In genomic region chr2:133816037-133816436, GRCh38 we compare ENCODE assay signal across 15 cellular contexts.
DNase-seq lines count a peak whose midpoint lies in the region; ATAC-seq, FAIRE-seq and TF ChIP-seq lines count a peak whose summit lies in the region.
"Had no signal": no experiment of that assay in that cellular context is flagged by ENCODE, and none has a peak within 500 bp of the region (broad histone marks: within the 10 kb centered on the region; RNA-seq: fewer than 3 reads in every experiment).

No MANE protein-coding gene starts in this region.

- no peaks in the 10 kb centered on the region for H3K9me2 ChIP-seq in PC-3 (replicated peaks; ENCODE audit: low read length)

- no peaks in the 10 kb centered on the region for H3K79me1 ChIP-seq in H1 (ENCODE audit: low read depth, low read length)
- no peaks in the 10 kb centered on the region for H3K79me1 ChIP-seq in neuronal stem cell (ENCODE audit: low read depth, low read length)

- H3K27ac ChIP-seq in ACC112 (ENCODE audit: low read depth, low read length) (peak overlapping the region; percentile 92; the same call in 1 of the 2 replicates), PC-3 (ENCODE audit: low read length) (peak overlapping the region; percentile 95), H1 (ENCODE audit: low read depth, low read length) (no peak overlapping the region), neuronal stem cell (replicated peaks; ENCODE audit: low read length) (no peak overlapping the region)
- H3K27ac ChIP-seq: BLaER1 had no signal

- H3K23ac ChIP-seq in H1 (ENCODE audit: insufficient read length) (no peak overlapping the region), neuronal stem cell (ENCODE audit: low read depth, low read length, poor library complexity) (peak overlapping the region; percentile 25)

- H2BK12ac ChIP-seq in H1 (ENCODE audit: low read depth, low read length) (no peak overlapping the region), neuronal stem cell (ENCODE audit: low read length) (no peak overlapping the region)

- TF ChIP-seq CTCF in PC-3 (conservative IDR thresholded peaks at IDR 0.05; ENCODE audit: low read depth, low read length) (no peak), H1 (IDR thresholded peaks at IDR 0.05; ENCODE audit: control extremely low read depth in 1 of 3, insufficient read depth in 1 of 3, low read depth in 1 of 3, low read length in 3 of 3) (no peak)

- H3K4me2 ChIP-seq in PC-3 (ENCODE audit: low read length) (no peak overlapping the region), H1 (ENCODE audit: insufficient read depth in 1 of 2, low read depth in 2 of 2, low read length in 2 of 2) (no peak overlapping the region), neuronal stem cell (ENCODE audit: insufficient read depth, low read length, poor library complexity, severe bottlenecking) (no peak overlapping the region)
- H3K4me2 ChIP-seq: BLaER1 had no signal

- 0 out of 2 replicates have a peak overlapping the region, but pooled peaks have one; percentile 72 for H2BK15ac ChIP-seq in H1 (ENCODE audit: low read length)
- H2BK15ac ChIP-seq in neuronal stem cell (ENCODE audit: low read length) = no peak overlapping the region

- 91% methylated on average over 3 of the region's 3 CpGs; no CpG with 5 or more reads in 1 of the 2 experiments for WGBS in H1 (ENCODE audit: extremely low coverage in 1 of 2, insufficient coverage in 1 of 2, insufficient read length in 1 of 2, insufficient replicate concordance in 2 of 2, low coverage in 1 of 2, low lambda C conversion rate in 2 of 2, missing lambda C conversion rate in 1 of 2), 2 experiments
- no CpG with 5 or more reads among the region's 3 CpGs for WGBS in neuronal stem cell (ENCODE audit: extremely low coverage in 2 of 2, insufficient read length in 2 of 2, insufficient replicate concordance in 1 of 2), 2 donors

- POLR2A ChIA-PET in PC-3 (lab: Charles Lee; ENCODE audit: unreplicated experiment) (no interaction called here), H1 (lab: Charles Lee; ENCODE audit: partially characterized antibody) (no interaction called here)

- H3K14ac ChIP-seq in H1 (ENCODE audit: insufficient read length) (no peak overlapping the region), neuronal stem cell (ENCODE audit: low read length) (no peak overlapping the region)

- H2BK120ac ChIP-seq in H1 (replicated peaks; ENCODE audit: low read depth, low read length) = no peak overlapping the region
- no peak overlapping the region for H2BK120ac ChIP-seq in neuronal stem cell (ENCODE audit: low read depth, low read length)

- no peak for DNase-seq in PC-3
- no peak for DNase-seq in H1 (ENCODE audit: low read depth in 1 of 2, low spot score in 2 of 2)
- no peak for DNase-seq in neuronal stem cell (ENCODE audit: low spot score)
- DNase-seq in NCI-H2029 treated with DMSO at 0.1 percent for 48 hours (lab: John Stamatoyannopoulos, UW) = no peak
- no peak for DNase-seq in GDM1 (lab: John Stamatoyannopoulos, UW)
- DNase-seq: CD4-positive, alpha-beta memory T cell; DMS153; DMS79; GF-D8; GOT3; H9 had no signal

- H2AFZ ChIP-seq in ACC112 (ENCODE audit: low read length, unreplicated experiment) (no peak overlapping the region), PC-3 (ENCODE audit: low read length) (no peak overlapping the region), H1 (ENCODE audit: low read length) (no peak overlapping the region), neuronal stem cell (ENCODE audit: low read length) (no peak overlapping the region)

- H4K20me1 ChIP-seq in PC-3 (ENCODE audit: low read length) (no peaks in the 10 kb centered on the region), H1 (replicated peaks in 1 of 2; ENCODE audit: control insufficient read depth in 1 of 2, insufficient read depth in 2 of 2, low read length in 2 of 2) (no peaks in the 10 kb centered on the region)
- H4K20me1 ChIP-seq: BLaER1 had no signal

- H3K4ac ChIP-seq in H1 (replicated peaks; ENCODE audit: insufficient read length, low read depth, low read length) (no peak overlapping the region), neuronal stem cell (ENCODE audit: low read length) (no peak overlapping the region)

- no peak overlapping the region for H4K5ac ChIP-seq in H1 (ENCODE audit: insufficient read length, low read depth, low read length)

- no peak overlapping the region; the same call in 1 of the 2 replicates for H4K8ac ChIP-seq in H1 (ENCODE audit: extremely low read depth, insufficient read depth, low read length)
- no peak overlapping the region for H4K8ac ChIP-seq in neuronal stem cell (ENCODE audit: low read depth, low read length)

- H3K4me3 ChIP-seq in ACC112 (ENCODE audit: low read depth, low read length) (no peak overlapping the region), PC-3 (ENCODE audit: low read length) (no peak overlapping the region), H1 (ENCODE audit: extremely low read depth in 1 of 4, insufficient read depth in 2 of 4, low read depth in 3 of 4, low read length in 4 of 4) (no peak overlapping the region), neuronal stem cell (ENCODE audit: low read length in 2 of 2) (peak overlapping the region in 1 of 2 donors; percentile 30)
- H3K4me3 ChIP-seq: BLaER1 had no signal

- H3K27me3 ChIP-seq in ACC112 (ENCODE audit: insufficient read depth, low read length) = no peaks in the 10 kb centered on the region
- H3K27me3 ChIP-seq in PC-3 (ENCODE audit: low read length) = no peaks in the 10 kb centered on the region
- no peaks in the 10 kb centered on the region for H3K27me3 ChIP-seq in H1 (replicated peaks in 1 of 4; ENCODE audit: control insufficient read depth in 3 of 4, extremely low read depth in 1 of 4, insufficient read depth in 3 of 4, low read length in 3 of 4)
- no peaks in the 10 kb centered on the region for H3K27me3 ChIP-seq in neuronal stem cell (ENCODE audit: control insufficient read depth in 3 of 3, insufficient read depth in 3 of 3, low read depth in 1 of 3, low read length in 3 of 3)
- H3K27me3 ChIP-seq: BLaER1 had no signal

- peaks cover 21% of the 10 kb centered on the region for H3F3A ChIP-seq in PC-3 (ENCODE audit: low read length, unreplicated experiment)

- H3K36me3 ChIP-seq in ACC112 (ENCODE audit: insufficient read depth, low read length) (no peaks in the 10 kb centered on the region), PC-3 (ENCODE audit: low read depth, low read length) (no peaks in the 10 kb centered on the region), H1 (ENCODE audit: control insufficient read depth in 2 of 4, insufficient read depth in 4 of 4, low read length in 3 of 4) (no peaks in the 10 kb centered on the region), neuronal stem cell (replicated peaks in 1 of 2; ENCODE audit: control insufficient read depth in 2 of 2, insufficient read depth in 2 of 2, low read length in 2 of 2) (no peaks in the 10 kb centered on the region)
- H3K36me3 ChIP-seq: BLaER1 had no signal

- intact Hi-C loops in PC-3 (cut with micrococcal nuclease) = no loop called here

- H2AK5ac ChIP-seq in H1 (ENCODE audit: low read depth, low read length) = no peak overlapping the region
- H2AK5ac ChIP-seq in neuronal stem cell (ENCODE audit: low read depth, low read length) = peak overlapping the region; percentile 51

- TF ChIP-seq EP300 in H1 (IDR thresholded peaks at IDR 0.05; ENCODE audit: borderline replicate concordance in 1 of 2, low read depth in 2 of 2, low read length in 2 of 2) = no peak

- no peak overlapping the region for H2BK20ac ChIP-seq in H1 (ENCODE audit: low read length)

- H3K9me3 ChIP-seq in PC-3 (ENCODE audit: low read length) (no peaks in the 10 kb centered on the region), H1 (ENCODE audit: insufficient read depth in 2 of 2, low read depth in 1 of 2, low read length in 1 of 2) (no peaks in the 10 kb centered on the region), neuronal stem cell (replicated peaks in 1 of 2; ENCODE audit: control insufficient read depth in 2 of 2, insufficient read depth in 1 of 2, low read depth in 1 of 2, low read length in 2 of 2) (no peaks in the 10 kb centered on the region)
- H3K9me3 ChIP-seq: BLaER1 had no signal

- H3K9ac ChIP-seq in PC-3 (ENCODE audit: low read length) = no peak overlapping the region; the same call in 1 of the 2 replicates
- no peak overlapping the region for H3K9ac ChIP-seq in H1 (replicated peaks in 1 of 4; ENCODE audit: extremely low read depth in 1 of 4, low read depth in 3 of 4, low read length in 3 of 4)
- H3K9ac ChIP-seq in neuronal stem cell (ENCODE audit: low read depth, low read length, poor library complexity) = no peak overlapping the region
- H3K9ac ChIP-seq: BLaER1 had no signal

- BruUV-seq in PC-3 (replicated peaks; lab: Mats Ljungman, UMichigan) = no TSS peak

- H3K79me2 ChIP-seq in ACC112 (ENCODE audit: control insufficient read depth, insufficient read depth, low read length, unreplicated experiment) (no peaks in the 10 kb centered on the region), PC-3 (ENCODE audit: low read length) (no peaks in the 10 kb centered on the region), H1 (ENCODE audit: control insufficient read depth in 1 of 2, insufficient read depth in 2 of 2, low read length in 2 of 2) (no peaks in the 10 kb centered on the region)

- H3K4me1 ChIP-seq in ACC112 (ENCODE audit: control insufficient read depth, insufficient read depth, low read length, unreplicated experiment) (peaks cover 59% of the 10 kb centered on the region), PC-3 (ENCODE audit: insufficient read depth, low read length) (peaks cover 64% of the 10 kb centered on the region), H1 (replicated peaks in 1 of 4; ENCODE audit: control insufficient read depth in 3 of 4, insufficient read depth in 4 of 4, low read length in 3 of 4) (peaks cover 0 to 3% (median 0%) of the 10 kb centered on the region in 4 experiments; a peak in 2 of 7 replicates), neuronal stem cell (ENCODE audit: control insufficient read depth in 2 of 2, insufficient read depth in 1 of 2, low read depth in 1 of 2, low read length in 2 of 2) (peaks cover 1 to 6% of the 10 kb centered on the region in 2 donors)
- H3K4me1 ChIP-seq: BLaER1 had no signal

- CTCF ChIA-PET in PC-3 (lab: Charles Lee) = no interaction called here
- CTCF ChIA-PET in H1 (lab: Charles Lee; ENCODE audit: partially characterized antibody) = no interaction called here

- ATAC-seq in PC-3 (no peak), GM18519 (IDR thresholded peaks at IDR 0.05; ENCODE audit: low FRiP score, unreplicated experiment) (no peak)

- TF ChIP-seq POLR2A in H1 (IDR thresholded peaks at IDR 0.05; ENCODE audit: control extremely low read depth in 1 of 2, low read depth in 2 of 2, low read length in 2 of 2) = no peak

- H2BK5ac ChIP-seq in H1 (ENCODE audit: low read depth, low read length) (0 out of 2 replicates have a peak overlapping the region, but pooled peaks have one; percentile 39), neuronal stem cell (ENCODE audit: low read length) (no peak overlapping the region)

- H3K18ac ChIP-seq in H1 (ENCODE audit: extremely low read depth, low read length) (peak overlapping the region; percentile 32; the same call in 1 of the 2 replicates), neuronal stem cell (ENCODE audit: low read length) (peak overlapping the region; percentile 39)

- H3K23me2 ChIP-seq in H1 (ENCODE audit: low read depth, low read length) = no peaks in the 10 kb centered on the region

- no peak overlapping the region for H4K91ac ChIP-seq in H1 (replicated peaks; ENCODE audit: insufficient read length, low read length)
- H4K91ac ChIP-seq in neuronal stem cell (ENCODE audit: low read depth, low read length, poor library complexity) = no peak overlapping the region

- no peak overlapping the region for H3K56ac ChIP-seq in H1 (replicated peaks; ENCODE audit: insufficient read length, low read depth, low read length)

- FAIRE-seq in H1 (lab: Jason Lieb, UNC) = no peak
- FAIRE-seq: A204.1 had no signal

- no peak for TF ChIP-seq RAD21 in H1 (IDR thresholded peaks at IDR 0.05 in 1 of 2, conservative IDR thresholded peaks at IDR 0.05 in 1 of 2; ENCODE audit: low read depth in 2 of 2, low read length in 2 of 2)

Comparison
In these comparisons a context has a peak if more than half of its experiments do, and no peak if none do; other contexts are left out.
1. H3K27ac ChIP-seq: peak in ACC112 (single experiment) and PC-3 (single experiment); none in H1 (single experiment) and neuronal stem cell (single experiment).